29 cellular contexts compared by ENCODE assay signal in the genomic region with DNA sequence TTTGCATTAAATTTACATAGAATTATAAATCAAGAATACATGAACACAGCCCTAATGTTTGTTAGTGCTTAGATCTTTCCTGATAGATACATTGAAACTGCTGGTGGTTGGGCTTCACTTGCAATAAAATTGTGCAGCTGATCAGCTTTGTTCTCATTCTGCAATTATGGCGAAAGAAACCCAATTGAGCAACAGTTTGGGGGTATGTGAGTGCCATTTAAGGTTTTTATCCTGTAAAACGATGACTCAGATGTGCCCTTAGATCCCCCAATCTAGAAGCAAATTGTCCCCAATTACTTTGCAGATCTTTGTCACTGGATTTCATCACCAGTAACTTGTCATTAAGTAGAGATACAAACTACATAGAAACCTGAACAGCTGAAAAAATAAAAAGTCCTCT.
DNase-seq lines count a peak whose midpoint lies in the region; ATAC-seq and TF ChIP-seq lines count a peak whose summit lies in the region.
"Had no signal": no experiment of that assay in that cellular context is flagged by ENCODE, and none has a peak within 500 bp of the region (broad histone marks: within the 10 kb centered on the region; RNA-seq: fewer than 3 reads in every experiment).

No MANE protein-coding gene starts in this region.

- H3K27me3 Mint-ChIP-seq in activated CD4-positive, alpha-beta T cell treated with anti-CD3 and anti-CD28 coated beads, Interleukin-2, amount 10 ng/mL, durations not matched to agents 7 days and 5 days, result no peaks in the 10 kb centered on the region
- H3K27me3 Mint-ChIP-seq: activated T-helper 17 cell treated with anti-CD3 and anti-CD28 coated beads, Interleukin-2, amount 50 U/mL, for 72 hours; stimulated activated memory B cell treated with anti-CD40 and anti-IgM and Interleukin-4, amounts not matched to agents 10 μg/mL and 1 μg/mL and 100 μg/mL, for 72 hours had no signal

- no peaks in the 10 kb centered on the region for H3K9me3 ChIP-seq in SK-N-MC (ENCODE audit: low read depth, low read length)
- H3K9me3 ChIP-seq: breast epithelium, Caco-2, esophagus squamous epithelium had no signal

- H3K4me1 Mint-ChIP-seq in activated CD4-positive, alpha-beta T cell treated with anti-CD3 and anti-CD28 coated beads, Interleukin-2, amount 10 ng/mL, durations not matched to agents 7 days and 5 days, result no peaks in the 10 kb centered on the region
- H3K4me1 Mint-ChIP-seq: activated T-helper 17 cell treated with anti-CD3 and anti-CD28 coated beads, Interleukin-2, amount 50 U/mL, for 72 hours; stimulated activated memory B cell treated with anti-CD40 and anti-IgM and Interleukin-4, amounts not matched to agents 10 μg/mL and 1 μg/mL and 100 μg/mL, for 72 hours had no signal

- H3K9me3 Mint-ChIP-seq in activated CD4-positive, alpha-beta T cell treated with anti-CD3 and anti-CD28 coated beads, Interleukin-2, amount 10 ng/mL, durations not matched to agents 7 days and 5 days, result peaks cover 1% of the 10 kb centered on the region
- H3K9me3 Mint-ChIP-seq: activated T-helper 17 cell treated with anti-CD3 and anti-CD28 coated beads, Interleukin-2, amount 50 U/mL, for 72 hours; HFFc6; stimulated activated memory B cell treated with anti-CD40 and anti-IgM and Interleukin-4, amounts not matched to agents 10 μg/mL and 1 μg/mL and 100 μg/mL, for 72 hours had no signal

- H3K27ac Mint-ChIP-seq in activated CD4-positive, alpha-beta T cell treated with anti-CD3 and anti-CD28 coated beads, Interleukin-2, amount 10 ng/mL, durations not matched to agents 7 days and 5 days, result no peak overlapping the region
- H3K27ac Mint-ChIP-seq: activated T-helper 17 cell treated with anti-CD3 and anti-CD28 coated beads, Interleukin-2, amount 50 U/mL, for 72 hours; HFFc6; stimulated activated memory B cell treated with anti-CD40 and anti-IgM and Interleukin-4, amounts not matched to agents 10 μg/mL and 1 μg/mL and 100 μg/mL, for 72 hours had no signal

- H3K36me3 Mint-ChIP-seq in activated CD4-positive, alpha-beta T cell treated with anti-CD3 and anti-CD28 coated beads, Interleukin-2, amount 10 ng/mL, durations not matched to agents 7 days and 5 days (ENCODE audit: low read depth), result no peaks in the 10 kb centered on the region
- H3K36me3 Mint-ChIP-seq: stimulated activated memory B cell treated with anti-CD40 and anti-IgM and Interleukin-4, amounts not matched to agents 10 μg/mL and 1 μg/mL and 100 μg/mL, for 72 hours had no signal

- peak overlapping the region; percentile 67 for H3K4me3 ChIP-seq in SK-N-MC
- H3K4me3 ChIP-seq in fibroblast of villous mesenchyme (ENCODE audit: low read depth, low read length), result no peak overlapping the region
- H3K4me3 ChIP-seq: breast epithelium, dorsolateral prefrontal cortex, esophagus squamous epithelium, skin epidermis had no signal

- peak overlapping the region; percentile 96 for H3K27ac ChIP-seq in SK-N-MC
- H3K27ac ChIP-seq: breast epithelium, C4-2B, dorsolateral prefrontal cortex, esophagus squamous epithelium, VCaP had no signal

- CTCF ChIA-PET in activated CD4-positive, alpha-beta T cell treated with anti-CD3 and anti-CD28 coated beads, Interleukin-2, amount 10 ng/mL, durations not matched to agents 7 days and 5 days (lab: Charles Lee), result no interaction called here

- ATAC-seq in HG02610 (IDR thresholded peaks at IDR 0.05; ENCODE audit: unreplicated experiment), result no peak
- ATAC-seq: activated T-helper 17 cell treated with anti-CD3 and anti-CD28 coated beads, Interleukin-2, amount 50 U/mL, for 72 hours; PC-3 had no signal

- no peak overlapping the region for H3K4me3 Mint-ChIP-seq in activated CD4-positive, alpha-beta T cell treated with anti-CD3 and anti-CD28 coated beads, Interleukin-2, amount 10 ng/mL, durations not matched to agents 7 days and 5 days
- H3K4me3 Mint-ChIP-seq: activated T-helper 17 cell treated with anti-CD3 and anti-CD28 coated beads, Interleukin-2, amount 50 U/mL, for 72 hours; HFFc6; nephron progenitor cell; stimulated activated memory B cell treated with anti-CD40 and anti-IgM and Interleukin-4, amounts not matched to agents 10 μg/mL and 1 μg/mL and 100 μg/mL, for 72 hours had no signal

- POLR2A ChIA-PET in activated CD4-positive, alpha-beta T cell treated with anti-CD3 and anti-CD28 coated beads, Interleukin-2, amount 10 ng/mL, durations not matched to agents 7 days and 5 days (lab: Charles Lee), result no interaction called here

- peak overlapping the region; percentile 30 for H3K9ac ChIP-seq in SK-N-MC (ENCODE audit: insufficient read length)

- TF ChIP-seq CTCF in fibroblast of villous mesenchyme (IDR thresholded peaks at IDR 0.05; ENCODE audit: insufficient read depth, low read depth, low read length), result no peak

- peaks cover 22% of the 10 kb centered on the region for H3K36me3 ChIP-seq in SK-N-MC (ENCODE audit: insufficient read depth, low read length)
- H3K36me3 ChIP-seq: breast epithelium, esophagus squamous epithelium had no signal

- DNase-seq in M059J (ENCODE audit: low read depth) (peak; percentile 33), NCI-H526 treated with DMSO at 0.1 percent for 48 hours (lab: John Stamatoyannopoulos, UW) (peak; percentile 76), SK-N-MC (ENCODE audit: low read depth, low spot score) (peak; percentile 93), fibroblast of villous mesenchyme (ENCODE audit: low read depth) (peak; percentile 10), AML-193 (lab: John Stamatoyannopoulos, UW) (no peak), CD1c-positive myeloid dendritic cell (ENCODE audit: extremely low spot score) (no peak)
- no peak for DNase-seq in activated CD4-positive, alpha-beta T cell treated with anti-CD3 and anti-CD28 coated beads, Interleukin-2, amount 10 ng/mL, durations not matched to agents 7 days and 5 days
- DNase-seq: activated CD4-positive, alpha-beta T cell treated with anti-CD3 and anti-CD28 coated beads for 4 hours; activated naive CD4-positive, alpha-beta T cell treated with anti-CD3 and anti-CD28 coated beads, Interleukin-2, amount 50 U/mL, for 16 hours; amygdala; Caco-2; DMS79 treated with DMSO at 0.1 percent for 48 hours; dorsolateral prefrontal cortex; esophagus squamous epithelium; GF-D8; HFFc6; KG1; NCI-H82; nephron progenitor cell; PC-3; SW 1271; trophoblast cell had no signal

Comparison
In these comparisons a context has a peak if more than half of its experiments do, and no peak if none do; other contexts are left out.
1. DNase-seq: peak in M059J (single experiment), NCI-H526 treated with DMSO at 0.1 percent for 48 hours (single experiment), SK-N-MC (single experiment) and fibroblast of villous mesenchyme (single experiment); none in AML-193 (0 of 2), activated CD4-positive, alpha-beta T cell treated with anti-CD3 and anti-CD28 coated beads, Interleukin-2, amount 10 ng/mL, durations not matched to agents 7 days and 5 days (single experiment) and CD1c-positive myeloid dendritic cell (single experiment).